In genomic region chr14:96195441-96196081, GRCh38 we compare ENCODE assay signal across 14 cellular contexts. TPM values are rescaled to one million over a fixed set of nuclear protein-coding genes. Genes with fewer than 3 reads are reported as not detected.
"Had no signal": no experiment of that assay in that cellular context is flagged by ENCODE, and none has a peak within 500 bp of the region (broad histone marks: within the 10 kb centered on the region; RNA-seq: fewer than 3 reads in every experiment).

No MANE protein-coding gene starts in this region.

- H3K36me3 ChIP-seq: vagina had no signal

- H3K9me3 ChIP-seq: testis, vagina had no signal

- H3K27ac ChIP-seq: testis, vagina had no signal

- H3K4me3 ChIP-seq: testis, vagina had no signal

- DNase-seq: activated CD4-positive, alpha-beta T cell treated with anti-CD3 and anti-CD28 coated beads, Interleukin-2, amount 50 U/mL, for 4 hours; activated CD8-positive, alpha-beta memory T cell treated with anti-CD3 and anti-CD28 coated beads, Interleukin-2, amount 10 ng/mL, durations not matched to agents 7 days and 5 days; activated effector memory CD4-positive, alpha-beta T cell treated with Interleukin-2 at 50 U/mL for 16 hours; activated T-cell treated with anti-CD3 and anti-CD28 coated beads, Interleukin-2, amount 50 U/mL, for 24 hours; amygdala; mesenchymal stem cell; stimulated activated CD4-positive, alpha-beta T cell treated with anti-CD3 and anti-CD28 coated beads, Interleukin-15, amount 100 ng/mL, for 24 hours; stimulated activated CD4-positive, alpha-beta T cell treated with anti-CD3 and anti-CD28 coated beads, Interleukin-4, amount 100 ng/mL, for 24 hours; stimulated activated naive CD8-positive, alpha-beta T cell treated with anti-CD3 and anti-CD28 coated beads, Interleukin-15, amount 100 ng/mL, for 72 hours; testis had no signal

- ATAC-seq: activated CD8-positive, alpha-beta memory T cell treated with anti-CD3 and anti-CD28 coated beads, Interleukin-2, amount 10 ng/mL, durations not matched to agents 7 days and 5 days; esophagus mucosa; stimulated activated naive CD8-positive, alpha-beta T cell treated with anti-CD3 and anti-CD28 coated beads, Interleukin-15, amount 100 ng/mL, for 72 hours had no signal

- H3K27me3 ChIP-seq: testis, vagina had no signal

- H3K4me1 ChIP-seq: testis, vagina had no signal

RNA-seq across cellular contexts. Expression of gene BDKRB2, which starts 9.1 kb away (rescaled TPM):
- total RNA-seq: activated CD8-positive, alpha-beta memory T cell treated with anti-CD3 and anti-CD28 coated beads, Interleukin-2, amount 10 ng/mL, durations not matched to agents 7 days and 5 days; pulmonary artery endothelial cell; T-helper 2 cell treated with Interferon-gamma antibody and Interleukin-4, amounts not matched to agents 100 ng/mL and 5 ng/mL, for 36 hours had no signal
